1 cellular context compared by ENCODE assay signal in the genomic region with DNA sequence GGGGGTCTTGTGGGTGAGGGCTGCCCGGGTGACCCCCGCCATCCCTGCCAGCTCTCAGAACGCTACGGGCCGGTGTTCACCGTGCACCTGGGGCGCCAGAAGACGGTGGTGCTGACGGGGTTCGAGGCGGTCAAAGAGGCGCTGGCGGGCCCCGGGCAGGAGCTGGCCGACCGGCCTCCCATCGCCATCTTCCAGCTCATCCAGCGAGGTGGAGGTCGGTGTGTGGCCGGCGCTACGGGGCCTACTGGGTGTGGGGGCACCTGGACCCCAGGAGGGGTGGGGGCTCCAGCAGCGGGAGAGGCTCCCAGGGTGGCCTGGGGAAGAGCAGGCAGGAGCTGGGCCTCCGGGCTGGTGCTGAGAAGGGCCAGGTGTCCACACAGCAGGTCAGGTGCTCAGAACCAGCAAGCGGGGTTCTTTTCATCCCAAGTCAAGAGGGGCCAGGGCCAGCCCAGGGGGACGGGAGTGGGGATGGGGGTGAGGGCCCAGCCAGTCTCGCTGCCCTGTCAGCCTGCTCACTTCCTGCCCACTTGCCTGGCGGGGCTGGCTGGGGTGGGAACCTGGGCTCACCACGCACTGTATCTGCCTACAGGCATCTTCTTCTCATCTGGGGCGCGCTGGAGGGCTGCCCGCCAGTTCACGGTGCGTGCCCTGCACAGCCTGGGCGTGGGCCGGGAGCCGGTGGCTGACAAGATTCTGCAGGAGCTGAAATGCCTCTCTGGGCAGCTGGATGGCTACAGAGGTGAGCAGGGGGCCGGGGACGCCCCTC.
A peak's percentile ranks its signal among the peaks of the same experiment; 100 is the strongest.
TF ChIP-seq lines count a peak whose summit lies in the region.

No MANE protein-coding gene starts in this region.

TF ChIP-seq in HepG2, 621 proteins besides CTCF, POLR2A, EP300 and RAD21:
- TF ChIP-seq TGIF2 (CRISPR knock-in tag; IDR thresholded peaks at IDR 0.05) (no peak), SP4 (CRISPR knock-in tag; IDR thresholded peaks at IDR 0.05) (0 out of 2 replicates have a peak, but pooled peaks have one; percentile 24), ZBTB38 (CRISPR knock-in tag; IDR thresholded peaks at IDR 0.05) (peak; percentile 47), ZNF777 (CRISPR knock-in tag; IDR thresholded peaks at IDR 0.05) (no peak), MXD4 (CRISPR knock-in tag; IDR thresholded peaks at IDR 0.05) (no peak), ZNF597 (CRISPR knock-in tag; IDR thresholded peaks at IDR 0.05) (no peak), CBX1 (IDR thresholded peaks at IDR 0.05; ENCODE audit: low read depth) (no peak), ZFP41 (CRISPR knock-in tag; IDR thresholded peaks at IDR 0.05; ENCODE audit: borderline replicate concordance) (no peak), PITX1 (CRISPR knock-in tag; IDR thresholded peaks at IDR 0.05) (no peak), ZNF20 (CRISPR knock-in tag; IDR thresholded peaks at IDR 0.05) (no peak), ZNF234 (CRISPR knock-in tag; conservative IDR thresholded peaks at IDR 0.05) (0 out of 2 replicates have a peak, but pooled peaks have one; percentile 36), SALL1 (CRISPR knock-in tag; IDR thresholded peaks at IDR 0.05) (no peak), ZFY (CRISPR knock-in tag; IDR thresholded peaks at IDR 0.05) (no peak), ZBTB33 (CRISPR knock-in tag; IDR thresholded peaks at IDR 0.05) (peak; percentile 47; the same call in 1 of the 2 replicates), ZNF414 (CRISPR knock-in tag; IDR thresholded peaks at IDR 0.05) (no peak), ZNF564 (CRISPR knock-in tag; IDR thresholded peaks at IDR 0.05) (no peak), GFI1 (CRISPR knock-in tag; IDR thresholded peaks at IDR 0.05; ENCODE audit: borderline replicate concordance) (no peak), ZNF546 (CRISPR knock-in tag; conservative IDR thresholded peaks at IDR 0.05) (no peak), ZNF329 (CRISPR knock-in tag; IDR thresholded peaks at IDR 0.05; ENCODE audit: low read depth) (no peak), RBFOX2 (IDR thresholded peaks at IDR 0.05; ENCODE audit: low read depth, low read length) (peak; percentile 64; the same call in 1 of the 2 replicates)
- TF ChIP-seq, protein P1, sequence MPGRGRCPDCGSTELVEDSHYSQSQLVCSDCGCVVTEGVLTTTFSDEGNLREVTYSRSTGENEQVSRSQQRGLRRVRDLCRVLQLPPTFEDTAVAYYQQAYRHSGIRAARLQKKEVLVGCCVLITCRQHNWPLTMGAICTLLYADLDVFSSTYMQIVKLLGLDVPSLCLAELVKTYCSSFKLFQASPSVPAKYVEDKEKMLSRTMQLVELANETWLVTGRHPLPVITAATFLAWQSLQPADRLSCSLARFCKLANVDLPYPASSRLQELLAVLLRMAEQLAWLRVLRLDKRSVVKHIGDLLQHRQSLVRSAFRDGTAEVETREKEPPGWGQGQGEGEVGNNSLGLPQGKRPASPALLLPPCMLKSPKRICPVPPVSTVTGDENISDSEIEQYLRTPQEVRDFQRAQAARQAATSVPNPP (CRISPR knock-in tag; IDR thresholded peaks at IDR 0.05), result no peak
- TF ChIP-seq, protein P2, sequence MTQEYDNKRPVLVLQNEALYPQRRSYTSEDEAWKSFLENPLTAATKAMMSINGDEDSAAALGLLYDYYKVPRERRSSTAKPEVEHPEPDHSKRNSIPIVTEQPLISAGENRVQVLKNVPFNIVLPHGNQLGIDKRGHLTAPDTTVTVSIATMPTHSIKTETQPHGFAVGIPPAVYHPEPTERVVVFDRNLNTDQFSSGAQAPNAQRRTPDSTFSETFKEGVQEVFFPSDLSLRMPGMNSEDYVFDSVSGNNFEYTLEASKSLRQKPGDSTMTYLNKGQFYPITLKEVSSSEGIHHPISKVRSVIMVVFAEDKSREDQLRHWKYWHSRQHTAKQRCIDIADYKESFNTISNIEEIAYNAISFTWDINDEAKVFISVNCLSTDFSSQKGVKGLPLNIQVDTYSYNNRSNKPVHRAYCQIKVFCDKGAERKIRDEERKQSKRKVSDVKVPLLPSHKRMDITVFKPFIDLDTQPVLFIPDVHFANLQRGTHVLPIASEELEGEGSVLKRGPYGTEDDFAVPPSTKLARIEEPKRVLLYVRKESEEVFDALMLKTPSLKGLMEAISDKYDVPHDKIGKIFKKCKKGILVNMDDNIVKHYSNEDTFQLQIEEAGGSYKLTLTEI (CRISPR knock-in tag; conservative IDR thresholded peaks at IDR 0.05), result no peak
